ENCODE assay signal across 8 cellular contexts in genomic region chr1:35047188-35047858, GRCh38. TPM values are rescaled to one million over a fixed set of nuclear protein-coding genes. Genes with fewer than 3 reads are reported as not detected.
DNase-seq lines count a peak whose midpoint lies in the region; FAIRE-seq and TF ChIP-seq lines count a peak whose summit lies in the region.
"Had no signal": no experiment of that assay in that cellular context is flagged by ENCODE, and none has a peak within 500 bp of the region (broad histone marks: within the 10 kb centered on the region; RNA-seq: fewer than 3 reads in every experiment).

No MANE protein-coding gene starts in this region.

- peaks cover 19% of the 10 kb centered on the region for H3F3A ChIP-seq in GM23248 (ENCODE audit: insufficient read depth)

- H3K36me3 ChIP-seq in GM23248 (ENCODE audit: low read depth) (no peaks in the 10 kb centered on the region), endothelial cell of umbilical vein (ENCODE audit: control insufficient read depth in 2 of 2, extremely low read depth in 1 of 2, insufficient read depth in 2 of 2, low read length in 2 of 2) (no peaks in the 10 kb centered on the region)

- H2AFZ ChIP-seq in GM23248 (0 out of 2 replicates have a peak overlapping the region, but pooled peaks have one; percentile 7), endothelial cell of umbilical vein (ENCODE audit: low read depth, low read length) (peak overlapping the region; percentile 67)

- DNase-seq in GM23248 (peak; percentile 94), RKO (ENCODE audit: low spot score) (peak; percentile 3), endothelial cell of umbilical vein (ENCODE audit: low read depth, low spot score) (peak; percentile 74), SK-N-DZ (ENCODE audit: low spot score) (no peak), coronary artery (ENCODE audit: low spot score) (no peak)
- no peak for DNase-seq in stimulated activated naive CD4-positive, alpha-beta T cell treated with Interleukin-2 at 50 U/mL for 16 hours (lab: John Stamatoyannopoulos, UW)
- DNase-seq: substantia nigra had no signal

- CTCF ChIA-PET in endothelial cell of umbilical vein (lab: Charles Lee): interaction anchor here (0.7 to 1.9 kb wide), 3 partner anchors 32 to 668 kb away, joined by 3 to 4 read pairs (median 3); partner anchors contain the start of gene ZMYM1

- FAIRE-seq in endothelial cell of umbilical vein (lab: Jason Lieb, UNC): peak; percentile 95

- H3K79me2 ChIP-seq in GM23248 (ENCODE audit: insufficient read depth) (no peaks in the 10 kb centered on the region), endothelial cell of umbilical vein (ENCODE audit: control insufficient read depth, insufficient read depth, low read length) (no peaks in the 10 kb centered on the region)

- intact Hi-C loops in endothelial cell of umbilical vein (cut with micrococcal nuclease): loop anchor here (1.0 kb wide), 1 partner anchor 15 kb away; no protein-coding TSS in a partner anchor

- POLR2A ChIA-PET in endothelial cell of umbilical vein (lab: Charles Lee): interaction anchor here (1.1 to 1.5 kb wide), 2 partner anchors 32 to 142 kb away, joined by 3 to 4 read pairs; partner anchors contain the start of gene ZMYM1

- H3K9me3 ChIP-seq in GM23248 (ENCODE audit: low read depth): no peaks in the 10 kb centered on the region
- H3K9me3 ChIP-seq in endothelial cell of umbilical vein (replicated peaks; ENCODE audit: control insufficient read depth, insufficient read depth, low read length): no peaks in the 10 kb centered on the region

- H4K20me1 ChIP-seq in GM23248 (ENCODE audit: insufficient read depth): no peaks in the 10 kb centered on the region
- no peaks in the 10 kb centered on the region for H4K20me1 ChIP-seq in endothelial cell of umbilical vein (replicated peaks; ENCODE audit: control insufficient read depth, extremely low read depth, insufficient read depth, low read length)

- dilution Hi-C loops in endothelial cell of umbilical vein (cut with MboI; ENCODE audit: extremely low pct_ligation_motif_present, low sequenced_read_pairs): no loop called here

- H3K9me2 ChIP-seq in GM23248 (ENCODE audit: insufficient read depth): no peaks in the 10 kb centered on the region

- WGBS in GM23248 (ENCODE audit: low coverage in 1 of 2, low lambda C conversion rate in 2 of 2, missing lambda C conversion rate in 2 of 2), 2 experiments: 0 to 5% methylated on average over 2 of the region's 2 CpGs

- H3K4me2 ChIP-seq in GM23248 (ENCODE audit: unreplicated experiment) (peak overlapping the region; percentile 60), endothelial cell of umbilical vein (ENCODE audit: insufficient read depth, low read length) (peak overlapping the region; percentile 2)

- H3K27me3 ChIP-seq in GM23248 (replicated peaks; ENCODE audit: insufficient read depth) (no peaks in the 10 kb centered on the region), endothelial cell of umbilical vein (ENCODE audit: control insufficient read depth in 2 of 2, insufficient read depth in 2 of 2, low read length in 2 of 2) (no peaks in the 10 kb centered on the region)

- no peaks in the 10 kb centered on the region for H3K9me1 ChIP-seq in endothelial cell of umbilical vein (replicated peaks; ENCODE audit: control insufficient read depth, extremely low read depth, insufficient read depth, low read length)

- no TSS peak for BruUV-seq in endothelial cell of umbilical vein (replicated peaks; lab: Mats Ljungman, UMichigan)

- TF ChIP-seq CTCF in endothelial cell of umbilical vein (IDR thresholded peaks at IDR 0.05; ENCODE audit: extremely low read depth in 1 of 2, insufficient read depth in 1 of 2, low read depth in 1 of 2, low read length in 2 of 2) (no peak), coronary artery (IDR thresholded peaks at IDR 0.05) (no peak)

- peak overlapping the region; percentile 70 for H3K27ac ChIP-seq in GM23248
- peak overlapping the region; percentile 55 for H3K27ac ChIP-seq in endothelial cell of umbilical vein (ENCODE audit: insufficient read depth, low read depth, low read length)
- H3K27ac ChIP-seq in skin epidermis: peak overlapping the region in 12 of 21 experiments; percentile 5 to 67 (median 43)
- H3K27ac ChIP-seq in coronary artery: no peak overlapping the region

- no peak overlapping the region for H3K4me3 ChIP-seq in GM23248
- H3K4me3 ChIP-seq in endothelial cell of umbilical vein (replicated peaks in 1 of 3; ENCODE audit: insufficient read depth in 1 of 3, low read depth in 1 of 3, low read length in 3 of 3): no peak overlapping the region
- H3K4me3 ChIP-seq in skin epidermis: no peak overlapping the region
- H3K4me3 ChIP-seq in coronary artery: no peak overlapping the region

- TF ChIP-seq POLR2A in endothelial cell of umbilical vein (IDR thresholded peaks at IDR 0.05; ENCODE audit: low read depth, low read length): no peak

- H3K9ac ChIP-seq in GM23248 (peak overlapping the region; percentile 39; the same call in 1 of the 2 replicates), endothelial cell of umbilical vein (replicated peaks; ENCODE audit: extremely low read depth, insufficient read depth, low read length) (no peak overlapping the region)

- H3K4me1 ChIP-seq in GM23248 (ENCODE audit: insufficient read depth) (peaks cover 15% of the 10 kb centered on the region), endothelial cell of umbilical vein (ENCODE audit: control insufficient read depth, extremely low read depth, insufficient read depth, low read length) (peaks cover 10% of the 10 kb centered on the region)

- in situ Hi-C loops in GM23248 (cut with MboI): no loop called here

TF ChIP-seq in endothelial cell of umbilical vein, 7 proteins besides CTCF, POLR2A, EP300 and RAD21:
- TF ChIP-seq GATA2 (IDR thresholded peaks at IDR 0.05; ENCODE audit: insufficient read depth, insufficient read length, low read depth, low read length) (peak; percentile 40), EZH2 (IDR thresholded peaks at IDR 0.05; ENCODE audit: borderline replicate concordance, low read depth, low read length, severe bottlenecking) (no peak), JUN (IDR thresholded peaks at IDR 0.05; ENCODE audit: borderline replicate concordance, insufficient read depth, insufficient read length, low read depth) (peak; percentile 30), POLR2AphosphoS5 (IDR thresholded peaks at IDR 0.05; ENCODE audit: insufficient read depth, low read depth, low read length) (peak; percentile 36), MYC (IDR thresholded peaks at IDR 0.05; ENCODE audit: low read depth, low read length) (no peak), FOS (IDR thresholded peaks at IDR 0.05; ENCODE audit: borderline replicate concordance, insufficient read depth, low read length) (peak; percentile 83)
- TF ChIP-seq, protein P1, sequence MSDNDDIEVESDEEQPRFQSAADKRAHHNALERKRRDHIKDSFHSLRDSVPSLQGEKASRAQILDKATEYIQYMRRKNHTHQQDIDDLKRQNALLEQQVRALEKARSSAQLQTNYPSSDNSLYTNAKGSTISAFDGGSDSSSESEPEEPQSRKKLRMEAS (IDR thresholded peaks at IDR 0.05; ENCODE audit: insufficient read depth, insufficient read length): no peak

RNA-seq across cellular contexts. Expression of gene ZMYM6, which starts 15.6 kb away (rescaled TPM):
- total RNA-seq in GM23248 (2014; rRNA removed; shearing (Covaris generic)): 9.4 and 18.2 TPM in 2 replicates
- polyA plus RNA-seq in GM23248 (2016; fragmentation: Nextera tagmentation; extraction: Ambion mirVana) (12.3 and 14.5 TPM in 2 replicates), endothelial cell of umbilical vein (5.2 and 6.4 TPM in 2 replicates)
- total RNA-seq in endothelial cell of umbilical vein: 15.6 and 17.2 TPM in 2 replicates
- polyA plus RNA-seq in endothelial cell of umbilical vein (2011; cell fraction: cytosol; rRNA removed): 3.8 and 4.7 TPM in 2 replicates
- polyA plus RNA-seq in endothelial cell of umbilical vein (2011; cell fraction: nucleus; rRNA removed): 37.1 and 53.9 TPM in 2 replicates
- 9.8 and 15.5 TPM in 2 replicates for polyA plus RNA-seq in endothelial cell of umbilical vein (2012)
- 30.7 and 32.9 TPM in 2 replicates for polyA minus RNA-seq in endothelial cell of umbilical vein
- 3.3 TPM for polyA minus RNA-seq in endothelial cell of umbilical vein (2011; cell fraction: cytosol; rRNA and poly(A)+ RNA removed)
- 31.3 and 49.8 TPM in 2 replicates for polyA minus RNA-seq in endothelial cell of umbilical vein (2011; cell fraction: nucleus; rRNA and poly(A)+ RNA removed)
- polyA plus RNA-seq in SK-N-DZ (2014; cell fraction: cytosol; rRNA removed): 6.5 and 8.7 TPM in 2 replicates
- polyA plus RNA-seq in SK-N-DZ (2014; cell fraction: nucleus; rRNA removed): 20.4 and 26.6 TPM in 2 replicates

RNA-seq across cellular contexts. Expression of gene ZMYM1, which starts 31.9 kb away (rescaled TPM):
- 13.5 and 13.6 TPM in 2 replicates for total RNA-seq in GM23248 (2014; rRNA removed; shearing (Covaris generic))
- polyA plus RNA-seq in GM23248 (2016; fragmentation: Nextera tagmentation; extraction: Ambion mirVana): 9.5 and 9.7 TPM in 2 replicates
- total RNA-seq in endothelial cell of umbilical vein: 20.7 and 21.4 TPM in 2 replicates
- 5.2 and 5.8 TPM in 2 replicates for polyA plus RNA-seq in endothelial cell of umbilical vein
- polyA plus RNA-seq in endothelial cell of umbilical vein (2011; cell fraction: cytosol; rRNA removed): 6.8 and 6.9 TPM in 2 replicates
- 20.8 and 21.6 TPM in 2 replicates for polyA plus RNA-seq in endothelial cell of umbilical vein (2011; cell fraction: nucleus; rRNA removed)
- 5.3 and 10.0 TPM in 2 replicates for polyA plus RNA-seq in endothelial cell of umbilical vein (2012)
- 25.2 and 31.4 TPM in 2 replicates for polyA minus RNA-seq in endothelial cell of umbilical vein
- polyA minus RNA-seq in endothelial cell of umbilical vein (2011; cell fraction: cytosol; rRNA and poly(A)+ RNA removed): 23.1 TPM
- 13.4 and 36.4 TPM in 2 replicates for polyA minus RNA-seq in endothelial cell of umbilical vein (2011; cell fraction: nucleus; rRNA and poly(A)+ RNA removed)
- polyA plus RNA-seq in SK-N-DZ (2014; cell fraction: cytosol; rRNA removed): 6.5 and 12.3 TPM in 2 replicates
- polyA plus RNA-seq in SK-N-DZ (2014; cell fraction: nucleus; rRNA removed): 13.3 and 13.6 TPM in 2 replicates

Comparison
In these comparisons a context has a peak if more than half of its experiments do, and no peak if none do; other contexts are left out.
1. DNase-seq: peak in GM23248 (single experiment), RKO (single experiment) and endothelial cell of umbilical vein (single experiment); none in stimulated activated naive CD4-positive, alpha-beta T cell treated with Interleukin-2 at 50 U/mL for 16 hours (single experiment), SK-N-DZ (single experiment) and coronary artery (single experiment).
2. H3K27ac ChIP-seq: peak in GM23248 (single experiment), endothelial cell of umbilical vein (single experiment) and skin epidermis (12 of 21); none in coronary artery (0 of 2).